8 cellular contexts compared by ENCODE assay signal in the genomic region with DNA sequence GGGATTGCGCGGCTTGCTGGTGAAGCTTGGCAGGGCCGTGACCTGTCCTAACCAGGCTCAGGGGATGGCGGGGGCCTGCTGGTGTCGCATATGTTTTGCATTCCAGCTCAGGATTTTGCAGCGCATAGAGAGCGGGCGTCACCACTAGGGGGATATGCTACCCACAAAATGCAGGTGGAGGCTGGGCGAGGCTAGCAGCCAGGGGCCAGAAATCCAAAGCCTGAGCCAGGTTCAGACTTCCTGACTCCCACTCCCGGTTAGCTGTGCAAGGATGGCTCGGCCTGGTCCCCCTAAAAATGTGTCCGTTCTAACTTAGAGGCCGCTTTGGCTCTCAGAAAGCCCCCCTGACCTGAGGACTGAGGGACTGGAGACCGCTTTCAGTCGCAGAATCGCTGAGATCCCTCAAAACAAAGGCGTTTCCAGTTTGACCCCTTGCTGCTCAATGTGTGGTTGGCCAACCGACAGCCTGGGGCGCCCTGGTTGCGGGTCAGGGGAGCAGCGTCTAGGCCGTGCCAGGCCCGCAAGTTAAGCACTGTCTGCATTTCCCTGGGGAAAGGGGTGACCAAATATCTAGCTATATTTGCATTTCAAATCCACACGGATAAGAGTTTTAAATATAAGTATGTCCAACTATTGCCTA.
DNase-seq lines count a peak whose midpoint lies in the region; ATAC-seq and TF ChIP-seq lines count a peak whose summit lies in the region.

No MANE protein-coding gene starts in this region.

- H3K9me3 ChIP-seq in esophagus muscularis mucosa (no peaks in the 10 kb centered on the region), ascending aorta (no peaks in the 10 kb centered on the region)

- H3K27me3 ChIP-seq in esophagus muscularis mucosa (no peaks in the 10 kb centered on the region), ascending aorta (no peaks in the 10 kb centered on the region)

- WGBS in esophagus muscularis mucosa, result no CpG with 5 or more reads among the region's 24 CpGs

- TF ChIP-seq POLR2A in esophagus muscularis mucosa (IDR thresholded peaks at IDR 0.05; ENCODE audit: low read depth), result no peak

- TF ChIP-seq CTCF in esophagus muscularis mucosa (IDR thresholded peaks at IDR 0.05) (peak in 1 of 3 experiments; percentile 47), ascending aorta (IDR thresholded peaks at IDR 0.05) (no peak)

- peaks cover 6% of the 10 kb centered on the region for H3K4me1 Mint-ChIP-seq in memory B cell

- no peaks in the 10 kb centered on the region for H3K9me3 Mint-ChIP-seq in memory B cell

- H3K4me1 ChIP-seq in esophagus muscularis mucosa (peaks cover 0 to 15% (median 3%) of the 10 kb centered on the region in 4 donors), ascending aorta (no peaks in the 10 kb centered on the region)

- peak overlapping the region; percentile 95 for H3K4me3 Mint-ChIP-seq in memory B cell

- intact Hi-C loops in esophagus muscularis mucosa (cut with DNase I), result no loop called here
- intact Hi-C loops in ascending aorta (cut with DNase I), result no loop called here

- H3K4me3 ChIP-seq in esophagus muscularis mucosa, result peak overlapping the region in 2 of 4 donors; percentile 65 to 69
- H3K4me3 ChIP-seq in ascending aorta, result no peak overlapping the region

- ATAC-seq in memory B cell (ENCODE audit: low read depth), result peak; percentile 12

- no peaks in the 10 kb centered on the region for H3K36me3 Mint-ChIP-seq in memory B cell

- H3K27me3 Mint-ChIP-seq in memory B cell, result no peaks in the 10 kb centered on the region

- H3K36me3 ChIP-seq in esophagus muscularis mucosa (no peaks in the 10 kb centered on the region), ascending aorta (no peaks in the 10 kb centered on the region)

- H3K27ac Mint-ChIP-seq in memory B cell, result peak overlapping the region; percentile 93

- H3K27ac ChIP-seq in esophagus muscularis mucosa (replicated peaks in 1 of 4) (peak overlapping the region in 2 of 4 donors; percentile 78 to 85), ascending aorta (no peak overlapping the region)

- in situ Hi-C loops in KBM-7 (cut with MboI; ENCODE audit: low pct_unique_long_range_greater_than_20kb, low sequenced_read_pairs), result no loop called here

- DNase-seq in EL (peak; percentile 54), KBM-7 (peak; percentile 90), memory B cell (ENCODE audit: low spot score in 2 of 2) (peak in 1 of 2 donors; percentile 25), retina (no peak), SW 1271 (lab: John Stamatoyannopoulos, UW) (no peak), esophagus muscularis mucosa (ENCODE audit: extremely low spot score) (no peak), ascending aorta (ENCODE audit: low spot score in 2 of 2) (no peak)
- peak; percentile 63 for DNase-seq in activated naive CD4-positive, alpha-beta T cell treated with anti-CD3 and anti-CD28 coated beads, Interleukin-2, amount 50 U/mL, for 16 hours

- TF ChIP-seq EP300 in esophagus muscularis mucosa (IDR thresholded peaks at IDR 0.05), result no peak

Comparison
In these comparisons a context has a peak if more than half of its experiments do, and no peak if none do; other contexts are left out.
1. DNase-seq: peak in EL (single experiment), KBM-7 (single experiment) and activated naive CD4-positive, alpha-beta T cell treated with anti-CD3 and anti-CD28 coated beads, Interleukin-2, amount 50 U/mL, for 16 hours (single experiment); none in retina (single experiment), SW 1271 (0 of 2), esophagus muscularis mucosa (single experiment) and ascending aorta (0 of 2).